16 cellular contexts compared by ENCODE assay signal in genomic region chr21:43602277-43603229, GRCh38. TPM values are rescaled to one million over a fixed set of nuclear protein-coding genes. Genes with fewer than 3 reads are reported as not detected.
A peak's percentile ranks its signal among the peaks of the same experiment; 100 is the strongest.
DNase-seq lines count a peak whose midpoint lies in the region; ATAC-seq and TF ChIP-seq lines count a peak whose summit lies in the region.
"Had no signal": no experiment of that assay in that cellular context is flagged by ENCODE, and none has a peak within 500 bp of the region (broad histone marks: within the 10 kb centered on the region; RNA-seq: fewer than 3 reads in every experiment).

No MANE protein-coding gene starts in this region.

- no peaks in the 10 kb centered on the region for H3K27me3 ChIP-seq in PC-9 (ENCODE audit: insufficient read depth, low read depth)
- no peaks in the 10 kb centered on the region for H3K27me3 ChIP-seq in smooth muscle cell (ENCODE audit: low read depth)
- H3K27me3 ChIP-seq in CD4-positive, alpha-beta T cell (ENCODE audit: control insufficient read depth, insufficient read depth, low read length): no peaks in the 10 kb centered on the region
- H3K27me3 ChIP-seq: pancreas, Peyer's patch had no signal

- H3K4me3 Mint-ChIP-seq in activated CD8-positive, alpha-beta T cell treated with anti-CD3 and anti-CD28 coated beads, Interleukin-2, amount 10 ng/mL, durations not matched to agents 7 days and 5 days: no peak overlapping the region
- H3K4me3 Mint-ChIP-seq in activated CD8-positive, alpha-beta T cell treated with anti-CD3 and anti-CD28 coated beads for 36 hours: no peak overlapping the region
- no peak overlapping the region for H3K4me3 Mint-ChIP-seq in CD4-positive, alpha-beta T cell

- peaks cover 41% of the 10 kb centered on the region for H3F3A ChIP-seq in PC-9 (ENCODE audit: insufficient read depth, low read depth)
- H3F3A ChIP-seq in smooth muscle cell (ENCODE audit: low read depth): peaks cover 53% of the 10 kb centered on the region

- in situ Hi-C loops in KBM-7 (cut with MboI; ENCODE audit: low pct_unique_long_range_greater_than_20kb, low sequenced_read_pairs): no loop called here

- no peak overlapping the region for H3K27ac Mint-ChIP-seq in activated CD8-positive, alpha-beta T cell treated with anti-CD3 and anti-CD28 coated beads, Interleukin-2, amount 10 ng/mL, durations not matched to agents 7 days and 5 days
- H3K27ac Mint-ChIP-seq in activated CD8-positive, alpha-beta T cell treated with anti-CD3 and anti-CD28 coated beads for 36 hours: no peak overlapping the region
- no peak overlapping the region for H3K27ac Mint-ChIP-seq in CD4-positive, alpha-beta T cell

- 86% methylated on average over 13 of the region's 13 CpGs for WGBS in smooth muscle cell (ENCODE audit: low lambda C conversion rate)

- peaks cover 5% of the 10 kb centered on the region for H3K27me3 Mint-ChIP-seq in activated CD8-positive, alpha-beta T cell treated with anti-CD3 and anti-CD28 coated beads, Interleukin-2, amount 10 ng/mL, durations not matched to agents 7 days and 5 days (ENCODE audit: low read depth)
- H3K27me3 Mint-ChIP-seq in activated CD8-positive, alpha-beta T cell treated with anti-CD3 and anti-CD28 coated beads for 36 hours: no peaks in the 10 kb centered on the region
- H3K27me3 Mint-ChIP-seq in CD4-positive, alpha-beta T cell: no peaks in the 10 kb centered on the region

- H3K9ac ChIP-seq in smooth muscle cell (ENCODE audit: low read depth): peak overlapping the region; percentile 61
- H3K9ac ChIP-seq: KMS-11 had no signal

- no peaks in the 10 kb centered on the region for H3K9me3 Mint-ChIP-seq in activated CD8-positive, alpha-beta T cell treated with anti-CD3 and anti-CD28 coated beads, Interleukin-2, amount 10 ng/mL, durations not matched to agents 7 days and 5 days (ENCODE audit: insufficient read depth)
- H3K9me3 Mint-ChIP-seq in activated CD8-positive, alpha-beta T cell treated with anti-CD3 and anti-CD28 coated beads for 36 hours: no peaks in the 10 kb centered on the region
- H3K9me3 Mint-ChIP-seq in CD4-positive, alpha-beta T cell: no peaks in the 10 kb centered on the region

- H3K79me2 ChIP-seq in PC-9 (ENCODE audit: low read depth): no peaks in the 10 kb centered on the region
- H3K79me2 ChIP-seq in smooth muscle cell (ENCODE audit: low read depth): no peaks in the 10 kb centered on the region

- BruUV-seq in PC-9 (replicated peaks; lab: Mats Ljungman, UMichigan): TSS peak; percentile 2

- H3K36me3 ChIP-seq in PC-9 (ENCODE audit: low read depth) (no peaks in the 10 kb centered on the region), smooth muscle cell (ENCODE audit: low read depth) (no peaks in the 10 kb centered on the region)
- H3K36me3 ChIP-seq: pancreas, Peyer's patch had no signal

- intact Hi-C loops in activated CD8-positive, alpha-beta T cell treated with anti-CD3 and anti-CD28 coated beads for 36 hours (cut with micrococcal nuclease): no loop called here
- intact Hi-C loops in PC-9 (cut with micrococcal nuclease; ENCODE audit: unreplicated experiment): no loop called here
- intact Hi-C loops in CD4-positive, alpha-beta T cell (cut with DNase I, micrococcal nuclease): no loop called here

- H3K27ac ChIP-seq in PC-9: no peak overlapping the region
- H3K27ac ChIP-seq in smooth muscle cell (ENCODE audit: low read depth): peak overlapping the region; percentile 96
- no peak overlapping the region for H3K27ac ChIP-seq in CD4-positive, alpha-beta T cell (ENCODE audit: low read depth, low read length)
- H3K27ac ChIP-seq: KMS-11, Peyer's patch had no signal

- H3K9me2 ChIP-seq in PC-9 (ENCODE audit: insufficient read depth): no peaks in the 10 kb centered on the region

- no peak overlapping the region for H3K4me3 ChIP-seq in PC-9
- H3K4me3 ChIP-seq in smooth muscle cell: no peak overlapping the region
- H3K4me3 ChIP-seq: GM12878, mucosa of descending colon, pancreas, Peyer's patch had no signal

- TF ChIP-seq CTCF in activated CD8-positive, alpha-beta T cell treated with anti-CD3 and anti-CD28 coated beads for 36 hours (IDR thresholded peaks at IDR 0.05): no peak
- TF ChIP-seq CTCF in PC-9 (conservative IDR thresholded peaks at IDR 0.05) (no peak), smooth muscle cell (IDR thresholded peaks at IDR 0.05; ENCODE audit: borderline replicate concordance, insufficient read depth, poor library complexity, severe bottlenecking) (no peak)
- TF ChIP-seq CTCF in CD4-positive, alpha-beta T cell (IDR thresholded peaks at IDR 0.05): no peak

- CTCF ChIA-PET in activated CD8-positive, alpha-beta T cell treated with anti-CD3 and anti-CD28 coated beads, Interleukin-2, amount 10 ng/mL, durations not matched to agents 7 days and 5 days (lab: Charles Lee): interaction anchor here (1.0 to 1.9 kb wide), 5 partner anchors 9 to 43 kb away, joined by 3 to 7 read pairs (median 5); no protein-coding TSS in a partner anchor
- CTCF ChIA-PET in activated CD8-positive, alpha-beta T cell treated with anti-CD3 and anti-CD28 coated beads for 36 hours (lab: Charles Lee): interaction anchor here (1.7 kb wide), 1 partner anchor 7 kb away, joined by 5 read pairs; no protein-coding TSS in a partner anchor
- CTCF ChIA-PET in PC-9 (lab: Charles Lee): interaction anchor here (1.6 kb wide), 1 partner anchor 9 kb away, joined by 5 read pairs; no protein-coding TSS in a partner anchor
- CTCF ChIA-PET in CD4-positive, alpha-beta T cell (lab: Charles Lee): interaction anchor here (1.1 to 1.4 kb wide), 2 partner anchors 9 to 13 kb away, joined by 3 to 4 read pairs; no protein-coding TSS in a partner anchor

- H2AFZ ChIP-seq in PC-9: no peak overlapping the region
- peak overlapping the region; percentile 29 for H2AFZ ChIP-seq in smooth muscle cell (ENCODE audit: low read depth)

- H3K9me3 ChIP-seq in PC-9 (ENCODE audit: insufficient read depth, low read depth) (no peaks in the 10 kb centered on the region), smooth muscle cell (replicated peaks; ENCODE audit: low read depth) (no peaks in the 10 kb centered on the region)
- H3K9me3 ChIP-seq in CD4-positive, alpha-beta T cell (ENCODE audit: control insufficient read depth, low read length): no peaks in the 10 kb centered on the region
- H3K9me3 ChIP-seq: mucosa of descending colon, pancreas, Peyer's patch had no signal

- POLR2A ChIA-PET in activated CD8-positive, alpha-beta T cell treated with anti-CD3 and anti-CD28 coated beads, Interleukin-2, amount 10 ng/mL, durations not matched to agents 7 days and 5 days (lab: Charles Lee): interaction anchor here (0.6 kb wide), 1 partner anchor 483 kb away, joined by 3 read pairs; no protein-coding TSS in a partner anchor
- POLR2A ChIA-PET in activated CD8-positive, alpha-beta T cell treated with anti-CD3 and anti-CD28 coated beads for 36 hours (lab: Charles Lee): interaction anchor here (1.3 kb wide), 1 partner anchor 22 kb away, joined by 3 read pairs; no protein-coding TSS in a partner anchor
- POLR2A ChIA-PET in PC-9 (lab: Charles Lee; ENCODE audit: unreplicated experiment): no interaction called here
- POLR2A ChIA-PET in CD4-positive, alpha-beta T cell (lab: Charles Lee): no interaction called here

- ATAC-seq in activated CD8-positive, alpha-beta T cell treated with anti-CD3 and anti-CD28 coated beads, Interleukin-2, amount 10 ng/mL, durations not matched to agents 7 days and 5 days: peak; percentile 39
- ATAC-seq in activated CD8-positive, alpha-beta T cell treated with anti-CD3 and anti-CD28 coated beads for 36 hours: no peak
- ATAC-seq in left lobe of liver (peak; percentile 19), HG02884 (IDR thresholded peaks at IDR 0.05; ENCODE audit: unreplicated experiment) (no peak)
- no peak for ATAC-seq in CD4-positive, alpha-beta T cell (ENCODE audit: poor library complexity)
- ATAC-seq: GM12878 had no signal

- DNase-seq in activated CD8-positive, alpha-beta T cell treated with anti-CD3 and anti-CD28 coated beads, Interleukin-2, amount 10 ng/mL, durations not matched to agents 7 days and 5 days: no peak
- DNase-seq in activated CD8-positive, alpha-beta T cell treated with anti-CD3 and anti-CD28 coated beads for 36 hours: no peak
- DNase-seq in PC-9: no peak
- no peak for DNase-seq in left lobe of liver (ENCODE audit: low spot score)
- no peak for DNase-seq in smooth muscle cell (lab: John Stamatoyannopoulos, UW; ENCODE audit: unreplicated experiment)
- DNase-seq in CD4-positive, alpha-beta T cell: no peak
- no peak for DNase-seq in KBM-7
- DNase-seq: activated T-cell treated with anti-CD3 and anti-CD28 coated beads, Interleukin-2, amount 50 U/mL, for 1 hour; mucosa of descending colon; NCI-H187; Peyer's patch; T-helper 1 cell had no signal

- H3K4me1 ChIP-seq in PC-9 (replicated peaks; ENCODE audit: insufficient read depth): peaks cover 48% of the 10 kb centered on the region
- H3K4me1 ChIP-seq in smooth muscle cell (ENCODE audit: low read depth): peaks cover 24% of the 10 kb centered on the region
- H3K4me1 ChIP-seq: pancreas, Peyer's patch had no signal

- H3K4me1 Mint-ChIP-seq in activated CD8-positive, alpha-beta T cell treated with anti-CD3 and anti-CD28 coated beads, Interleukin-2, amount 10 ng/mL, durations not matched to agents 7 days and 5 days (ENCODE audit: low read depth): peaks cover 24% of the 10 kb centered on the region
- H3K4me1 Mint-ChIP-seq in activated CD8-positive, alpha-beta T cell treated with anti-CD3 and anti-CD28 coated beads for 36 hours (ENCODE audit: low read depth): peaks cover 6% of the 10 kb centered on the region
- H3K4me1 Mint-ChIP-seq in CD4-positive, alpha-beta T cell (ENCODE audit: low read depth): peaks cover 12% of the 10 kb centered on the region

- H4K20me1 ChIP-seq in PC-9 (ENCODE audit: insufficient read depth): no peaks in the 10 kb centered on the region
- no peaks in the 10 kb centered on the region for H4K20me1 ChIP-seq in smooth muscle cell (ENCODE audit: low read depth)

- H3K36me3 Mint-ChIP-seq in activated CD8-positive, alpha-beta T cell treated with anti-CD3 and anti-CD28 coated beads, Interleukin-2, amount 10 ng/mL, durations not matched to agents 7 days and 5 days (ENCODE audit: low read depth): no peaks in the 10 kb centered on the region
- no peaks in the 10 kb centered on the region for H3K36me3 Mint-ChIP-seq in activated CD8-positive, alpha-beta T cell treated with anti-CD3 and anti-CD28 coated beads for 36 hours (ENCODE audit: low read depth)
- no peaks in the 10 kb centered on the region for H3K36me3 Mint-ChIP-seq in CD4-positive, alpha-beta T cell (ENCODE audit: low read depth)

- H3K4me2 ChIP-seq in PC-9 (no peak overlapping the region), smooth muscle cell (peak overlapping the region; percentile 30)
- H3K4me2 ChIP-seq: KMS-11 had no signal

RNA-seq across cellular contexts. Expression of gene HSF2BP, which starts 56.7 kb away (rescaled TPM):
- under 1 TPM; 0.18 to 0.24 TPM for total RNA-seq in activated CD8-positive, alpha-beta T cell treated with anti-CD3 and anti-CD28 coated beads, Interleukin-2, amount 10 ng/mL, durations not matched to agents 7 days and 5 days
- total RNA-seq in activated CD8-positive, alpha-beta T cell treated with anti-CD3 and anti-CD28 coated beads for 36 hours: 1 to 10 TPM; 1.5 TPM
- total RNA-seq in PC-9 (2021): 4.6 and 7.3 TPM in 2 replicates
- 0.20 TPM for total RNA-seq in left lobe of liver
- total RNA-seq in smooth muscle cell: 1.9 and 3.4 TPM in 2 replicates
- 0.97 and 1.6 TPM in 2 replicates for polyA plus RNA-seq in smooth muscle cell
- total RNA-seq in CD4-positive, alpha-beta T cell: under 1 TPM; 0.59 to 0.93 TPM

RNA-seq across cellular contexts. Expression of gene RRP1B, which starts 56.8 kb away (rescaled TPM):
- 10 to 100 TPM; 57.5 to 58.3 TPM for total RNA-seq in activated CD8-positive, alpha-beta T cell treated with anti-CD3 and anti-CD28 coated beads, Interleukin-2, amount 10 ng/mL, durations not matched to agents 7 days and 5 days
- total RNA-seq in activated CD8-positive, alpha-beta T cell treated with anti-CD3 and anti-CD28 coated beads for 36 hours: 10 to 100 TPM; 76.7 to 78.5 TPM
- total RNA-seq in PC-9 (2021): 26.1 and 26.3 TPM in 2 replicates
- 7.7 TPM for total RNA-seq in left lobe of liver
- 19.3 and 24.7 TPM in 2 replicates for total RNA-seq in smooth muscle cell
- 10.6 and 17.6 TPM in 2 replicates for polyA plus RNA-seq in smooth muscle cell
- total RNA-seq in CD4-positive, alpha-beta T cell: 10 to 100 TPM; 18.6 to 19.2 TPM

Comparison
In these comparisons a context has a peak if more than half of its experiments do, and no peak if none do; other contexts are left out.
1. ATAC-seq: peak in activated CD8-positive, alpha-beta T cell treated with anti-CD3 and anti-CD28 coated beads, Interleukin-2, amount 10 ng/mL, durations not matched to agents 7 days and 5 days (single experiment) and left lobe of liver (single experiment); none in activated CD8-positive, alpha-beta T cell treated with anti-CD3 and anti-CD28 coated beads for 36 hours (single experiment), CD4-positive, alpha-beta T cell (single experiment) and HG02884 (single experiment).
2. POLR2A ChIA-PET loops: an anchor here in activated CD8-positive, alpha-beta T cell treated with anti-CD3 and anti-CD28 coated beads, Interleukin-2, amount 10 ng/mL, durations not matched to agents 7 days and 5 days (0.6 kb wide) and activated CD8-positive, alpha-beta T cell treated with anti-CD3 and anti-CD28 coated beads for 36 hours (1.3 kb wide); none called in PC-9 and CD4-positive, alpha-beta T cell.